20 cellular contexts compared by ENCODE assay signal in genomic region chr1:178630418-178630817, GRCh38.
"Had no signal": no experiment of that assay in that cellular context is flagged by ENCODE, and none has a peak within 500 bp of the region (broad histone marks: within the 10 kb centered on the region; RNA-seq: fewer than 3 reads in every experiment).

No MANE protein-coding gene starts in this region.

- H3K36me3 ChIP-seq: suprapubic skin had no signal

- H3K27me3 ChIP-seq: suprapubic skin had no signal

- ATAC-seq: activated T-helper 17 cell treated with anti-CD3 and anti-CD28 coated beads, Interleukin-2, amount 50 U/mL, for 72 hours; effector memory CD8-positive, alpha-beta T cell; stimulated activated naive CD8-positive, alpha-beta T cell treated with anti-CD3 and anti-CD28 coated beads, Interleukin-15, Interleukin-2, amounts not matched to agents 100 U/mL and 50 U/mL, for 24 hours; T-cell had no signal

- H3K9me3 Mint-ChIP-seq: activated T-helper 17 cell treated with anti-CD3 and anti-CD28 coated beads, Interleukin-2, amount 50 U/mL, for 72 hours; effector memory CD8-positive, alpha-beta T cell; nephron; T-cell had no signal

- H3K4me1 ChIP-seq: suprapubic skin had no signal

- H3K27ac Mint-ChIP-seq: activated T-helper 17 cell treated with anti-CD3 and anti-CD28 coated beads, Interleukin-2, amount 50 U/mL, for 72 hours; effector memory CD8-positive, alpha-beta T cell; nephron; T-cell had no signal

- H3K4me3 Mint-ChIP-seq: activated T-helper 17 cell treated with anti-CD3 and anti-CD28 coated beads, Interleukin-2, amount 50 U/mL, for 72 hours; effector memory CD8-positive, alpha-beta T cell; nephron; T-cell had no signal

- H3K4me1 Mint-ChIP-seq: activated T-helper 17 cell treated with anti-CD3 and anti-CD28 coated beads, Interleukin-2, amount 50 U/mL, for 72 hours; T-cell had no signal

- H3K4me3 ChIP-seq: suprapubic skin had no signal

- H3K36me3 Mint-ChIP-seq: T-cell had no signal

- H3K27ac ChIP-seq: epithelial cell of prostate, suprapubic skin had no signal

- DNase-seq: activated CD4-positive, alpha-beta T cell treated with anti-CD3 and anti-CD28 coated beads for 1 hour; activated CD4-positive, alpha-beta T cell treated with anti-CD3 and anti-CD28 coated beads, Interleukin-2, amount 50 U/mL, for 4 hours; activated naive CD4-positive, alpha-beta T cell treated with Interleukin-2 at 50 U/mL for 16 hours; activated T-cell treated with anti-CD3 and anti-CD28 coated beads for 4 hours; dermis blood vessel endothelial cell; effector memory CD8-positive, alpha-beta T cell; hypothalamus; kidney glomerular epithelial cell; nucleus accumbens; small intestine; stimulated activated CD4-positive, alpha-beta T cell treated with anti-CD3 and anti-CD28 coated beads, Interleukin-4, amount 100 ng/mL, for 4 hours; stimulated activated CD8-positive, alpha-beta memory T cell treated with anti-CD3 and anti-CD28 coated beads, Interleukin-4, amount 100 ng/mL, for 48 hours; stimulated activated naive CD8-positive, alpha-beta T cell treated with anti-CD3 and anti-CD28 coated beads, Interleukin-15, Interleukin-2, amounts not matched to agents 100 U/mL and 50 U/mL, for 24 hours; T-cell; T-helper 9 cell; trophoblast cell had no signal

- H3K9me3 ChIP-seq: suprapubic skin had no signal
